15 cellular contexts compared by ENCODE assay signal in the genomic region with DNA sequence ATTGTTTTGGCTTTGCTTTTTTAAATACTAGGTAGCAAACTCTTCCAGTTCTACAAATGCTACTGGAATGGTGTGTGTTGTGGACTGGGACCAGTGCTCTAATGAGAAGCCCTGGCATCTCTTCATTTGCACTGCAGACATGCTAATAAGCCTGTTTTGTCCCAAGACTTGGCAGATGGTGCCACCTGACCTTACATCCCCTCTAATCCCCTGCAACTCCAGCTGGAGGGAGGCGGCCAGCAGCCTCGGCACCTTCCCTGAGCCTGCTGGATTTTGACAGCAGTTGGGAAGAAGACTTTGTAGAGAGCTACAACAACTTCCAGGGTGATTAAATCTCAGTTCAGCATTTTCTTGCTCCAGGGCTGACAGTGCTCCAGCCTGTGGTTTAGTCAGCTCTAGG.
DNase-seq lines count a peak whose midpoint lies in the region; ATAC-seq lines count a peak whose summit lies in the region.
"Had no signal": no experiment of that assay in that cellular context is flagged by ENCODE, and none has a peak within 500 bp of the region (broad histone marks: within the 10 kb centered on the region; RNA-seq: fewer than 3 reads in every experiment).

No MANE protein-coding gene starts in this region.

- peak; percentile 41 for DNase-seq in EH (ENCODE audit: low read depth)
- peak; percentile 97 for DNase-seq in NCI-H82 (lab: John Stamatoyannopoulos, UW)
- peak; percentile 17 for DNase-seq in astrocyte of the hippocampus (ENCODE audit: low read depth, low spot score)
- DNase-seq in superior temporal gyrus (ENCODE audit: extremely low spot score), result peak; percentile 9
- no peak for DNase-seq in MG63
- no peak for DNase-seq in stimulated activated CD4-positive, alpha-beta T cell treated with anti-CD3 and anti-CD28 coated beads, Interleukin-2, amount 100 ng/mL, for 24 hours
- DNase-seq: Caco-2; CD8-positive, alpha-beta memory T cell; DMS53; H7; KG1 had no signal

- H3K4me3 ChIP-seq in MG63, result no peak overlapping the region
- H3K4me3 ChIP-seq: GM12878, GM23338 had no signal

- no peaks in the 10 kb centered on the region for H3K27me3 ChIP-seq in MG63

- no peaks in the 10 kb centered on the region for H3K36me3 ChIP-seq in MG63

- ATAC-seq in GM18868 (IDR thresholded peaks at IDR 0.05; ENCODE audit: unreplicated experiment), result no peak
- no peak for ATAC-seq in HG03135 (IDR thresholded peaks at IDR 0.05; ENCODE audit: unreplicated experiment)
- ATAC-seq: GM12878, GM23338 had no signal

- peaks cover 11% of the 10 kb centered on the region for H3K9me3 ChIP-seq in MG63
- H3K9me3 ChIP-seq: Caco-2 had no signal

Comparison
In these comparisons a context has a peak if more than half of its experiments do, and no peak if none do; other contexts are left out.
1. DNase-seq: peak in EH (single experiment), NCI-H82 (single experiment), astrocyte of the hippocampus (single experiment) and superior temporal gyrus (single experiment); none in MG63 (single experiment) and stimulated activated CD4-positive, alpha-beta T cell treated with anti-CD3 and anti-CD28 coated beads, Interleukin-2, amount 100 ng/mL, for 24 hours (0 of 2).